ENCODE assay signal across 16 cellular contexts in the genomic region with DNA sequence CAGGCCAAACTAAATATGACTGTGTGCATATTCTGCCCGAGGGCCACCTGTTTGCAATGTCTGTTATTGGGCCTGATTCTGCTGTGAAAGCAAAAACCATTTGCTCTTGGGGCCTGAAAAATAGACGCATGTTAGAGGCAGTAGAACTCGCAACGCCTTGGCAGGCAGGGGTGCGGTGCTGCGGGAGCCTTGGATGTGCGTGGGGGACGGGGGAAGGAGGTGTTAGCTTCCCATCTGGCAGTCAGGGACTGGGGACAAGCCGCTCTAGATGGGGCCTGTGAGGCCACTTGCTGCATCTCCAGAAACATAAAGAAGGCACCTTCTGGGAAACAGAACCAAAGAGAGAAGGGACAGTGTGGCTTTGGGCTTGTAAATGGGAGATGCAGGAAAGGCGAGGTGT.
A peak's percentile ranks its signal among the peaks of the same experiment; 100 is the strongest.
DNase-seq lines count a peak whose midpoint lies in the region; FAIRE-seq and TF ChIP-seq lines count a peak whose summit lies in the region.
"Had no signal": no experiment of that assay in that cellular context is flagged by ENCODE, and none has a peak within 500 bp of the region (broad histone marks: within the 10 kb centered on the region; RNA-seq: fewer than 3 reads in every experiment).

No MANE protein-coding gene starts in this region.

- H3K14ac ChIP-seq in H1 (ENCODE audit: insufficient read length) = no peak overlapping the region

- H3K9ac ChIP-seq in H1 (replicated peaks in 1 of 4; ENCODE audit: extremely low read depth in 1 of 4, low read depth in 3 of 4, low read length in 3 of 4) = no peak overlapping the region
- H3K9ac ChIP-seq: BLaER1 had no signal

- no peak overlapping the region for H3K4me3 Mint-ChIP-seq in nephron progenitor cell
- H3K4me3 Mint-ChIP-seq: CD14-positive monocyte; CD4-positive, alpha-beta memory T cell; GM23338 had no signal

- H3K9me3 ChIP-seq in H1 (ENCODE audit: insufficient read depth in 2 of 2, low read depth in 1 of 2, low read length in 1 of 2) = no peaks in the 10 kb centered on the region
- H3K9me3 ChIP-seq: BLaER1 had no signal

- DNase-seq in H1 (ENCODE audit: low read depth in 1 of 2, low spot score in 2 of 2) (no peak), nephron progenitor cell (no peak), posterior vena cava (ENCODE audit: low spot score) (peak; percentile 29), NCI-H524 (lab: John Stamatoyannopoulos, UW) (no peak), A172 (ENCODE audit: low spot score) (no peak)
- DNase-seq in activated CD8-positive, alpha-beta memory T cell treated with anti-CD3 and anti-CD28 coated beads, Interleukin-2, amount 50 U/mL, for 4 hours = no peak
- DNase-seq: CD4-positive, alpha-beta memory T cell; DMS153; DMS79; GDM1; H7 had no signal

- no peak overlapping the region for H3K18ac ChIP-seq in H1 (ENCODE audit: extremely low read depth, low read length)

- H2BK15ac ChIP-seq in H1 (ENCODE audit: low read length) = peak overlapping the region; percentile 1; the same call in 1 of the 2 replicates

- H2BK12ac ChIP-seq in H1 (ENCODE audit: low read depth, low read length) = no peak overlapping the region

- no peak overlapping the region for H3K27ac ChIP-seq in H1 (ENCODE audit: low read depth, low read length)
- H3K27ac ChIP-seq: BLaER1 had no signal

- no peak for TF ChIP-seq EP300 in H1 (IDR thresholded peaks at IDR 0.05; ENCODE audit: borderline replicate concordance in 1 of 2, low read depth in 2 of 2, low read length in 2 of 2)

- H3K27me3 Mint-ChIP-seq in nephron progenitor cell (ENCODE audit: low read depth, poor library complexity) = peaks cover 4% of the 10 kb centered on the region

- H2BK5ac ChIP-seq in H1 (ENCODE audit: low read depth, low read length) = no peak overlapping the region

- no peak for FAIRE-seq in H1 (lab: Jason Lieb, UNC)
- FAIRE-seq: GM12892, GM18507 had no signal

- H3K79me2 ChIP-seq in H1 (ENCODE audit: control insufficient read depth in 1 of 2, insufficient read depth in 2 of 2, low read length in 2 of 2) = no peaks in the 10 kb centered on the region

- H3K36me3 Mint-ChIP-seq in nephron progenitor cell (ENCODE audit: low read depth) = no peaks in the 10 kb centered on the region
- H3K36me3 Mint-ChIP-seq: CD14-positive monocyte; CD4-positive, alpha-beta memory T cell had no signal

- TF ChIP-seq POLR2A in H1 (IDR thresholded peaks at IDR 0.05; ENCODE audit: control extremely low read depth in 1 of 2, low read depth in 2 of 2, low read length in 2 of 2) = no peak

- H3K27ac Mint-ChIP-seq in nephron progenitor cell = peak overlapping the region; percentile 96
- H3K27ac Mint-ChIP-seq: CD4-positive, alpha-beta memory T cell; GM23338 had no signal

- no peak for TF ChIP-seq RAD21 in H1 (IDR thresholded peaks at IDR 0.05 in 1 of 2, conservative IDR thresholded peaks at IDR 0.05 in 1 of 2; ENCODE audit: low read depth in 2 of 2, low read length in 2 of 2)

- H3K23ac ChIP-seq in H1 (ENCODE audit: insufficient read length) = no peak overlapping the region

- intact Hi-C loops in posterior vena cava (cut with DNase I) = no loop called here

- no peaks in the 10 kb centered on the region for H4K20me1 ChIP-seq in H1 (replicated peaks in 1 of 2; ENCODE audit: control insufficient read depth in 1 of 2, insufficient read depth in 2 of 2, low read length in 2 of 2)
- H4K20me1 ChIP-seq: BLaER1 had no signal

- no peak overlapping the region for H2AK5ac ChIP-seq in H1 (ENCODE audit: low read depth, low read length)

- H4K5ac ChIP-seq in H1 (ENCODE audit: insufficient read length, low read depth, low read length) = no peak overlapping the region

- H3K36me3 ChIP-seq in H1 (ENCODE audit: control insufficient read depth in 2 of 4, insufficient read depth in 4 of 4, low read length in 3 of 4) = no peaks in the 10 kb centered on the region
- H3K36me3 ChIP-seq: BLaER1 had no signal

- no peak overlapping the region for H3K4me2 ChIP-seq in H1 (ENCODE audit: insufficient read depth in 1 of 2, low read depth in 2 of 2, low read length in 2 of 2)
- H3K4me2 ChIP-seq: BLaER1, GM23338 had no signal

- POLR2A ChIA-PET in H1 (lab: Charles Lee; ENCODE audit: partially characterized antibody) = interaction anchor here (1.0 to 1.4 kb wide), 2 partner anchors 8 to 83 kb away, joined by 3 read pairs; no protein-coding TSS in a partner anchor

- CTCF ChIA-PET in H1 (lab: Charles Lee; ENCODE audit: partially characterized antibody) = interaction anchor here (1.1 kb wide), 1 partner anchor 59 kb away, joined by 3 read pairs; no protein-coding TSS in a partner anchor

- H4K8ac ChIP-seq in H1 (ENCODE audit: extremely low read depth, insufficient read depth, low read length) = no peak overlapping the region

- no peak overlapping the region for H3K4me3 ChIP-seq in H1 (ENCODE audit: extremely low read depth in 1 of 4, insufficient read depth in 2 of 4, low read depth in 3 of 4, low read length in 4 of 4)
- H3K4me3 ChIP-seq: BLaER1, GM23338 had no signal

- no peak overlapping the region for H3K4ac ChIP-seq in H1 (replicated peaks; ENCODE audit: insufficient read length, low read depth, low read length)

- H2AFZ ChIP-seq in H1 (ENCODE audit: low read length) = no peak overlapping the region
- H2AFZ ChIP-seq: GM23338 had no signal

- no peak for TF ChIP-seq CTCF in H1 (IDR thresholded peaks at IDR 0.05; ENCODE audit: control extremely low read depth in 1 of 3, insufficient read depth in 1 of 3, low read depth in 1 of 3, low read length in 3 of 3)
- no peak for TF ChIP-seq CTCF in nephron progenitor cell (IDR thresholded peaks at IDR 0.05)

- H3K27me3 ChIP-seq in H1 (replicated peaks in 1 of 4; ENCODE audit: control insufficient read depth in 3 of 4, extremely low read depth in 1 of 4, insufficient read depth in 3 of 4, low read length in 3 of 4) = no peaks in the 10 kb centered on the region
- H3K27me3 ChIP-seq: BLaER1 had no signal

- H2BK120ac ChIP-seq in H1 (replicated peaks; ENCODE audit: low read depth, low read length) = no peak overlapping the region

- H3K4me1 ChIP-seq in H1 (replicated peaks in 1 of 4; ENCODE audit: control insufficient read depth in 3 of 4, insufficient read depth in 4 of 4, low read length in 3 of 4) = peaks cover 0 to 13% (median 6%) of the 10 kb centered on the region in 4 experiments

- no peaks in the 10 kb centered on the region for H3K9me3 Mint-ChIP-seq in nephron progenitor cell
- H3K9me3 Mint-ChIP-seq: CD14-positive monocyte, GM23338 had no signal

- no peaks in the 10 kb centered on the region for H3K79me1 ChIP-seq in H1 (ENCODE audit: low read depth, low read length)

- H4K91ac ChIP-seq in H1 (replicated peaks; ENCODE audit: insufficient read length, low read length) = no peak overlapping the region

- 90% methylated on average over 10 of the region's 10 CpGs; no CpG with 5 or more reads in 1 of the 2 experiments for WGBS in H1 (ENCODE audit: extremely low coverage in 1 of 2, insufficient coverage in 1 of 2, insufficient read length in 1 of 2, insufficient replicate concordance in 2 of 2, low coverage in 1 of 2, low lambda C conversion rate in 2 of 2, missing lambda C conversion rate in 1 of 2), 2 experiments

- H3K4me1 Mint-ChIP-seq in nephron progenitor cell = peaks cover 56% of the 10 kb centered on the region
- H3K4me1 Mint-ChIP-seq: CD4-positive, alpha-beta memory T cell had no signal

- H3K23me2 ChIP-seq in H1 (ENCODE audit: low read depth, low read length) = no peaks in the 10 kb centered on the region

- no peak overlapping the region for H2BK20ac ChIP-seq in H1 (ENCODE audit: low read length)

- H3K56ac ChIP-seq in H1 (replicated peaks; ENCODE audit: insufficient read length, low read depth, low read length) = no peak overlapping the region

TF ChIP-seq in H1, 55 proteins besides CTCF, POLR2A, EP300 and RAD21 (continues in another document):
- no peak for TF ChIP-seq HDAC2 (IDR thresholded peaks at IDR 0.05; ENCODE audit: borderline replicate concordance in 1 of 2, low read depth in 2 of 2, low read length in 2 of 2)
- no peak for TF ChIP-seq GABPA (IDR thresholded peaks at IDR 0.05; ENCODE audit: borderline replicate concordance, insufficient read depth, low read length)
- TF ChIP-seq EGR1 (IDR thresholded peaks at IDR 0.05; ENCODE audit: borderline replicate concordance, low read depth, low read length) = no peak
- no peak for TF ChIP-seq SP4 (IDR thresholded peaks at IDR 0.05; ENCODE audit: low read length)
